Comparison of ENCODE assay signal across 17 cellular contexts in genomic region chr2:74756356-74756890, GRCh38.
DNase-seq lines count a peak whose midpoint lies in the region; ATAC-seq and TF ChIP-seq lines count a peak whose summit lies in the region.
"Had no signal": no experiment of that assay in that cellular context is flagged by ENCODE, and none has a peak within 500 bp of the region (broad histone marks: within the 10 kb centered on the region; RNA-seq: fewer than 3 reads in every experiment).

No MANE protein-coding gene starts in this region.

- H3K27ac ChIP-seq in OCI-LY7 (ENCODE audit: low read depth, low read length, poor library complexity, severe bottlenecking) (no peak overlapping the region), neutrophil (peak overlapping the region; percentile 79)
- H3K27ac ChIP-seq: C4-2B, dorsolateral prefrontal cortex, esophagus muscularis mucosa, GM23248, heart right ventricle had no signal

- no peak for TF ChIP-seq CTCF in OCI-LY7 (conservative IDR thresholded peaks at IDR 0.05; ENCODE audit: low read length)
- TF ChIP-seq CTCF in neutrophil (IDR thresholded peaks at IDR 0.05): no peak

- DNase-seq in OCI-LY7 (ENCODE audit: low spot score) (peak; percentile 70), SHP77 (lab: John Stamatoyannopoulos, UW) (no peak)
- DNase-seq: activated CD4-positive, alpha-beta T cell treated with anti-CD3 and anti-CD28 coated beads for 48 hours; dorsolateral prefrontal cortex; GM23248; heart right ventricle; mucosa of descending colon; NCI-H1694; NCI-H524 had no signal

- intact Hi-C loops in OCI-LY7 (cut with micrococcal nuclease; ENCODE audit: unreplicated experiment): no loop called here

- H3K4me2 ChIP-seq in OCI-LY7 (ENCODE audit: low read length): peak overlapping the region; percentile 32; the same call in 1 of the 2 replicates
- H3K4me2 ChIP-seq: smooth muscle cell had no signal

- POLR2A ChIA-PET in OCI-LY7 (lab: Charles Lee): interaction anchor here (0.7 kb wide), 2 partner anchors 15 to 789 kb away, joined by 3 read pairs; no protein-coding TSS in a partner anchor

- no peaks in the 10 kb centered on the region for H3K27me3 ChIP-seq in neutrophil
- H3K27me3 ChIP-seq: esophagus muscularis mucosa had no signal

- H3K4me3 ChIP-seq in OCI-LY7 (ENCODE audit: low read depth, low read length, poor library complexity, severe bottlenecking): no peak overlapping the region
- no peak overlapping the region for H3K4me3 ChIP-seq in neutrophil (ENCODE audit: low read depth in 1 of 2, low read length in 1 of 2)
- H3K4me3 ChIP-seq: dorsolateral prefrontal cortex, esophagus muscularis mucosa, GM23248, heart right ventricle, mucosa of descending colon, smooth muscle cell had no signal

- no peaks in the 10 kb centered on the region for H4K20me1 ChIP-seq in OCI-LY7 (ENCODE audit: insufficient read depth, low read length)

- peak; percentile 59 for ATAC-seq in GM18909 (IDR thresholded peaks at IDR 0.05; ENCODE audit: poor library complexity, unreplicated experiment)
- ATAC-seq in HG03571 (IDR thresholded peaks at IDR 0.05; ENCODE audit: unreplicated experiment): peak; percentile 61
- no peak for ATAC-seq in GM21737 (IDR thresholded peaks at IDR 0.05; ENCODE audit: unreplicated experiment)
- ATAC-seq in HG02973 (IDR thresholded peaks at IDR 0.05; ENCODE audit: unreplicated experiment): no peak
- ATAC-seq: heart right ventricle, mucosa of descending colon had no signal

- peaks cover 10% of the 10 kb centered on the region for H3K4me1 ChIP-seq in OCI-LY7 (ENCODE audit: insufficient read depth, low read length, poor library complexity, severe bottlenecking)
- H3K4me1 ChIP-seq in neutrophil (ENCODE audit: control insufficient read depth in 1 of 2, insufficient read depth in 1 of 2, low read depth in 1 of 2, low read length in 1 of 2): peaks cover 6 to 13% of the 10 kb centered on the region in 2 experiments
- H3K4me1 ChIP-seq: esophagus muscularis mucosa, heart right ventricle had no signal

- no peaks in the 10 kb centered on the region for H3K79me2 ChIP-seq in OCI-LY7 (ENCODE audit: insufficient read depth, low read depth, low read length)

- no peak overlapping the region for H2AFZ ChIP-seq in OCI-LY7 (ENCODE audit: low read length)
- H2AFZ ChIP-seq: GM23248 had no signal

- no TSS peak for BruUV-seq in OCI-LY7 (replicated peaks; lab: Mats Ljungman, UMichigan)

- CTCF ChIA-PET in OCI-LY7 (lab: Charles Lee; ENCODE audit: unreplicated experiment): no interaction called here

- H3K36me3 ChIP-seq in OCI-LY7 (ENCODE audit: insufficient read depth, low read length) (no peaks in the 10 kb centered on the region), neutrophil (no peaks in the 10 kb centered on the region)
- H3K36me3 ChIP-seq: esophagus muscularis mucosa, heart right ventricle had no signal

- H3K9me2 ChIP-seq in OCI-LY7 (ENCODE audit: insufficient read depth, low read length): no peaks in the 10 kb centered on the region

- H3K9me3 ChIP-seq in OCI-LY7 (ENCODE audit: low read length) (no peaks in the 10 kb centered on the region), neutrophil (no peaks in the 10 kb centered on the region)

Comparison
In these comparisons a context has a peak if more than half of its experiments do, and no peak if none do; other contexts are left out.
1. ATAC-seq: peak in GM18909 (single experiment) and HG03571 (single experiment); none in GM21737 (single experiment) and HG02973 (single experiment).